ENCODE assay signal across 8 cellular contexts in genomic region chr3:43892535-43892934, GRCh38.
A peak's percentile ranks its signal among the peaks of the same experiment; 100 is the strongest.
DNase-seq lines count a peak whose midpoint lies in the region; ATAC-seq and TF ChIP-seq lines count a peak whose summit lies in the region.

No MANE protein-coding gene starts in this region.

- H3K9me2 ChIP-seq in GM23338 (ENCODE audit: insufficient read depth), result no peaks in the 10 kb centered on the region

- no peak overlapping the region for H3K4me3 ChIP-seq in GM23338
- H3K4me3 ChIP-seq in WERI-Rb-1 (ENCODE audit: low read depth, low read length), result no peak overlapping the region
- no peak overlapping the region for H3K4me3 ChIP-seq in SJCRH30

- H3K36me3 ChIP-seq in GM23338 (ENCODE audit: insufficient read depth) (no peaks in the 10 kb centered on the region), WERI-Rb-1 (no peaks in the 10 kb centered on the region), SJCRH30 (no peaks in the 10 kb centered on the region)

- no peak overlapping the region for H2AFZ ChIP-seq in GM23338

- no peaks in the 10 kb centered on the region for H4K20me1 ChIP-seq in GM23338 (replicated peaks; ENCODE audit: insufficient read depth)

- H3K4me1 Mint-ChIP-seq in GM23338, result peaks cover 29% of the 10 kb centered on the region

- H3K4me2 ChIP-seq in GM23338, result 0 out of 2 replicates have a peak overlapping the region, but pooled peaks have one; percentile 84

- H3K27me3 Mint-ChIP-seq in GM23338 (ENCODE audit: insufficient read depth, low read depth, poor library complexity), result peaks cover 14% of the 10 kb centered on the region

- no peak overlapping the region for H3K27ac ChIP-seq in GM23338 (ENCODE audit: low read depth)
- H3K27ac ChIP-seq in WERI-Rb-1, result no peak overlapping the region
- H3K27ac ChIP-seq in SJCRH30, result no peak overlapping the region

- no peaks in the 10 kb centered on the region; the same call in 2 of the 3 replicates for H3K9me3 Mint-ChIP-seq in GM23338

- no peaks in the 10 kb centered on the region for H3K36me3 Mint-ChIP-seq in GM23338 (ENCODE audit: low read depth)

- H3K4me3 Mint-ChIP-seq in GM23338, result 0 out of 3 replicates have a peak overlapping the region, but pooled peaks have one; percentile 11

- TF ChIP-seq CTCF in GM23338 (conservative IDR thresholded peaks at IDR 0.05; ENCODE audit: low read depth in 2 of 2) (no peak), WERI-Rb-1 (IDR thresholded peaks at IDR 0.05; ENCODE audit: low read depth, low read length) (no peak)

- DNase-seq in GM23338 (ENCODE audit: low spot score) (no peak), NAMALWA (ENCODE audit: low spot score) (peak; percentile 84), WERI-Rb-1 (no peak), SJCRH30 (no peak), COLO829 (ENCODE audit: low spot score) (no peak)
- DNase-seq in activated T-cell treated with anti-CD3 and anti-CD28 coated beads, Interleukin-2, amount 50 U/mL, for 48 hours, result no peak

- peak; percentile 75 for ATAC-seq in GM18498 (IDR thresholded peaks at IDR 0.05; ENCODE audit: unreplicated experiment)
- ATAC-seq in GM23338, result no peak
- peak; percentile 43 for ATAC-seq in esophagus mucosa

- H3K9me3 ChIP-seq in WERI-Rb-1 (ENCODE audit: severe bottlenecking), result no peaks in the 10 kb centered on the region
- H3K9me3 ChIP-seq in SJCRH30 (replicated peaks), result no peaks in the 10 kb centered on the region

- no peaks in the 10 kb centered on the region for H3K79me2 ChIP-seq in GM23338 (replicated peaks; ENCODE audit: insufficient read depth)

- H3K27me3 ChIP-seq in GM23338 (ENCODE audit: insufficient read depth) (peaks cover 11% of the 10 kb centered on the region), WERI-Rb-1 (ENCODE audit: insufficient read depth, low read depth, severe bottlenecking) (no peaks in the 10 kb centered on the region), SJCRH30 (no peaks in the 10 kb centered on the region)

- H3K27ac Mint-ChIP-seq in GM23338, result no peak overlapping the region

- H3K4me1 ChIP-seq in GM23338 (ENCODE audit: insufficient read depth) (peaks cover 26% of the 10 kb centered on the region), SJCRH30 (no peaks in the 10 kb centered on the region)

- no peaks in the 10 kb centered on the region for H3F3A ChIP-seq in GM23338 (replicated peaks; ENCODE audit: low read depth)

TF ChIP-seq in GM23338, 12 proteins besides CTCF, POLR2A, EP300 and RAD21:
- no peak for TF ChIP-seq ZNF114 (CRISPR knock-in tag; IDR thresholded peaks at IDR 0.05)
- TF ChIP-seq REST (IDR thresholded peaks at IDR 0.05; ENCODE audit: unreplicated experiment), result no peak
- TF ChIP-seq NANOG (IDR thresholded peaks at IDR 0.05; ENCODE audit: borderline replicate concordance), result no peak
- TF ChIP-seq JUNB (IDR thresholded peaks at IDR 0.05; ENCODE audit: unreplicated experiment), result no peak
- TF ChIP-seq ZNF331 (CRISPR knock-in tag; IDR thresholded peaks at IDR 0.05; ENCODE audit: low read depth), result no peak
- no peak for TF ChIP-seq EZH2 (IDR thresholded peaks at IDR 0.05; ENCODE audit: low read depth, unreplicated experiment)
- TF ChIP-seq STAT1 (IDR thresholded peaks at IDR 0.05; ENCODE audit: unreplicated experiment), result no peak
- no peak for TF ChIP-seq ETS1 (IDR thresholded peaks at IDR 0.05)
- no peak for TF ChIP-seq POLR2AphosphoS5 (IDR thresholded peaks at IDR 0.05; ENCODE audit: low read depth)
- TF ChIP-seq EZH2phosphoT487 (IDR thresholded peaks at IDR 0.05; ENCODE audit: unreplicated experiment), result no peak
